1 cellular context compared by ENCODE assay signal in genomic region chr1:17529381-17529780, GRCh38.
TF ChIP-seq lines count a peak whose summit lies in the region.

No MANE protein-coding gene starts in this region.

TF ChIP-seq in H1, 55 proteins besides CTCF, POLR2A, EP300 and RAD21:
- TF ChIP-seq USF2 (IDR thresholded peaks at IDR 0.05; ENCODE audit: low read length) (no peak), ASH2L (IDR thresholded peaks at IDR 0.05; ENCODE audit: low read length) (no peak), CTBP2 (IDR thresholded peaks at IDR 0.05; ENCODE audit: borderline replicate concordance, insufficient read depth, insufficient read length, low read length) (no peak), BRCA1 (IDR thresholded peaks at IDR 0.05; ENCODE audit: low read depth, low read length) (no peak), RNF2 (IDR thresholded peaks at IDR 0.05; ENCODE audit: borderline replicate concordance, low read depth, low read length, missing control alignments, poor library complexity, severe bottlenecking) (no peak), KDM5A (IDR thresholded peaks at IDR 0.05; ENCODE audit: low read length) (no peak), RXRA (IDR thresholded peaks at IDR 0.05; ENCODE audit: insufficient read depth, low read depth, low read length) (no peak), TEAD4 (IDR thresholded peaks at IDR 0.05; ENCODE audit: low read depth, low read length) (no peak), TCF12 (IDR thresholded peaks at IDR 0.05; ENCODE audit: low read depth, low read length) (no peak), NANOG (IDR thresholded peaks at IDR 0.05; ENCODE audit: insufficient read depth, low read depth, low read length, poor library complexity, severe bottlenecking) (no peak), SAP30 (IDR thresholded peaks at IDR 0.05; ENCODE audit: insufficient read depth, insufficient replicate concordance, low read length) (no peak), EGR1 (IDR thresholded peaks at IDR 0.05; ENCODE audit: borderline replicate concordance, low read depth, low read length) (no peak), CBX5 (IDR thresholded peaks at IDR 0.05; ENCODE audit: low read depth, low read length) (no peak), GTF2F1 (IDR thresholded peaks at IDR 0.05; ENCODE audit: borderline replicate concordance, low read depth, low read length) (no peak), TBP (IDR thresholded peaks at IDR 0.05; ENCODE audit: low read depth, low read length) (no peak), YY1 (IDR thresholded peaks at IDR 0.05; ENCODE audit: low read depth, low read length) (no peak), HDAC6 (IDR thresholded peaks at IDR 0.05; ENCODE audit: low read depth, low read length) (no peak), HDAC2 (IDR thresholded peaks at IDR 0.05; ENCODE audit: borderline replicate concordance in 1 of 2, low read depth in 2 of 2, low read length in 2 of 2) (no peak)
TF ChIP-seq in H1: peak in this region for 0.
